In the genomic region with DNA sequence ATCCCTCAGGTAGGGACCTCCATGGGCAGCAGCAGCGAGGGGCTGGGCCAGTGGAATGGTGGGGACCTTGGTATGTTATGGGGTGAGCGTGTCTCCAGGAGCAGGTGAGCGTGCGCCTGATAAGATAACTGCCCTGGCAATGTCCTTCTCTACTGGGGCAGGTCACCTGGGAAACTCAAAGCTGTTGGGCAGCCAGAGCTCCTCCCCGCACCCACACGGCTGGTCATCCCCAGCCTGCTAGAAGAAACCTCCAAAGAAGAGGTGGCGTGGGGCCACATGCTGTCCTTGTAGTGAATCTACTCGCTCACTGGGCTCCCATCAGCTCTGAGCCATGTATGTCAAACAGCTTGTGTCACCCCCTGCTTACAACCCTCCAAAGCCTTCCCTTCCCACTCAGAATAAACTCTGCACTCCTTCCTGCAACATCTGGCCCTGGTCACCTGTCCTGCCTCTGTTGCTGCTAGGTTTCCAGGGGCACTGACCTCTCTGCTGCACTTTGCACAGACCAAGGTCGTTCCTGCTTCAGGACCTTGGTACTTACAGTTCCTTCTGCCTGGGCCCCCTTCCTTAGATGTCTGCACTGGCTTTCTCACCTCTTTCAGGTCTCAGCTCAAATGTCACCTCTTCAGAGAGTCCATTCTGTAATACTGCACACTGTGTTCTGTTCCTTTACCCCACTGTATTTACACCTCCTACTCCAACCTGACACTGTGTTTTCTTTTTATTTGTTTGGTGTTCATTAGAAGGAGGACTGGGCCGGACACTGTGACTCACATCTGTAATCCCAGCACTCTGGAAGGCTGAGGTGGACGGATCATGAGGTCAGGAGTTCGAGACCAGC, we compare ENCODE assay signal across 1 cellular context.
TF ChIP-seq lines count a peak whose summit lies in the region.

No MANE protein-coding gene starts in this region.

TF ChIP-seq in HepG2, 621 proteins besides CTCF, POLR2A, EP300 and RAD21 (continued from another document and continues in another):
- TF ChIP-seq RORA (CRISPR knock-in tag; IDR thresholded peaks at IDR 0.05), result no peak
- no peak for TF ChIP-seq ATRX (CRISPR knock-in tag; IDR thresholded peaks at IDR 0.05; ENCODE audit: borderline replicate concordance)
- no peak for TF ChIP-seq JDP2 (CRISPR knock-in tag; IDR thresholded peaks at IDR 0.05; ENCODE audit: borderline replicate concordance)
- TF ChIP-seq KLF12 (CRISPR knock-in tag; IDR thresholded peaks at IDR 0.05; ENCODE audit: borderline replicate concordance), result no peak
- TF ChIP-seq, protein P1, sequence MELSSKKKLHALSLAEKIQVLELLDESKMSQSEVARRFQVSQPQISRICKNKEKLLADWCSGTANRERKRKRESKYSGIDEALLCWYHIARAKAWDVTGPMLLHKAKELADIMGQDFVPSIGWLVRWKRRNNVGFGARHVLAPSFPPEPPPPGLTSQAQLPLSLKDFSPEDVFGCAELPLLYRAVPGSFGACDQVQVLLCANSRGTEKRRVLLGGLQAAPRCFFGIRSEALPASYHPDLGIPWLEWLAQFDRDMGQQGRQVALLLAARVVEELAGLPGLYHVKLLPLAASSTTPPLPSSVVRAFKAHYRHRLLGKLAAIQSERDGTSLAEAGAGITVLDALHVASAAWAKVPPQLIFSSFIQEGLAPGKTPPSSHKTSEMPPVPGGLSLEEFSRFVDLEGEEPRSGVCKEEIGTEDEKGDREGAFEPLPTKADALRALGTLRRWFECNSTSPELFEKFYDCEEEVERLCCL (CRISPR knock-in tag; IDR thresholded peaks at IDR 0.05; ENCODE audit: borderline replicate concordance), result no peak
- TF ChIP-seq DNMT3B (CRISPR knock-in tag; conservative IDR thresholded peaks at IDR 0.05), result no peak
- no peak for TF ChIP-seq FOXM1 (CRISPR knock-in tag; IDR thresholded peaks at IDR 0.05)
- TF ChIP-seq ADNP (CRISPR knock-in tag; IDR thresholded peaks at IDR 0.05), result peak; percentile 39; the same call in 1 of the 2 replicates
- TF ChIP-seq ZFP36L2 (CRISPR knock-in tag; IDR thresholded peaks at IDR 0.05), result no peak
- TF ChIP-seq, protein P2, sequence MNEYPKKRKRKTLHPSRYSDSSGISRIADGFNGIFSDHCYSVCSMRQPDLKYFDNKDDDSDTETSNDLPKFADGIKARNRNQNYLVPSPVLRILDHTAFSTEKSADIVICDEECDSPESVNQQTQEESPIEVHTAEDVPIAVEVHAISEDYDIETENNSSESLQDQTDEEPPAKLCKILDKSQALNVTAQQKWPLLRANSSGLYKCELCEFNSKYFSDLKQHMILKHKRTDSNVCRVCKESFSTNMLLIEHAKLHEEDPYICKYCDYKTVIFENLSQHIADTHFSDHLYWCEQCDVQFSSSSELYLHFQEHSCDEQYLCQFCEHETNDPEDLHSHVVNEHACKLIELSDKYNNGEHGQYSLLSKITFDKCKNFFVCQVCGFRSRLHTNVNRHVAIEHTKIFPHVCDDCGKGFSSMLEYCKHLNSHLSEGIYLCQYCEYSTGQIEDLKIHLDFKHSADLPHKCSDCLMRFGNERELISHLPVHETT (CRISPR knock-in tag; conservative IDR thresholded peaks at IDR 0.05), result no peak
- TF ChIP-seq NONO (IDR thresholded peaks at IDR 0.05), result no peak
- TF ChIP-seq NONO (CRISPR knock-in tag; conservative IDR thresholded peaks at IDR 0.05), result no peak
- no peak for TF ChIP-seq ZFP36L1 (CRISPR knock-in tag; IDR thresholded peaks at IDR 0.05)
- TF ChIP-seq HNRNPK (IDR thresholded peaks at IDR 0.05; ENCODE audit: low read depth, low read length, poor library complexity, severe bottlenecking), result no peak
- TF ChIP-seq ZBTB20 (CRISPR knock-in tag; IDR thresholded peaks at IDR 0.05; ENCODE audit: borderline replicate concordance, low read depth), result no peak
- TF ChIP-seq, protein P3, sequence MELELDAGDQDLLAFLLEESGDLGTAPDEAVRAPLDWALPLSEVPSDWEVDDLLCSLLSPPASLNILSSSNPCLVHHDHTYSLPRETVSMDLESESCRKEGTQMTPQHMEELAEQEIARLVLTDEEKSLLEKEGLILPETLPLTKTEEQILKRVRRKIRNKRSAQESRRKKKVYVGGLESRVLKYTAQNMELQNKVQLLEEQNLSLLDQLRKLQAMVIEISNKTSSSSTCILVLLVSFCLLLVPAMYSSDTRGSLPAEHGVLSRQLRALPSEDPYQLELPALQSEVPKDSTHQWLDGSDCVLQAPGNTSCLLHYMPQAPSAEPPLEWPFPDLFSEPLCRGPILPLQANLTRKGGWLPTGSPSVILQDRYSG (CRISPR knock-in tag; IDR thresholded peaks at IDR 0.05), result no peak
- TF ChIP-seq, protein P4, sequence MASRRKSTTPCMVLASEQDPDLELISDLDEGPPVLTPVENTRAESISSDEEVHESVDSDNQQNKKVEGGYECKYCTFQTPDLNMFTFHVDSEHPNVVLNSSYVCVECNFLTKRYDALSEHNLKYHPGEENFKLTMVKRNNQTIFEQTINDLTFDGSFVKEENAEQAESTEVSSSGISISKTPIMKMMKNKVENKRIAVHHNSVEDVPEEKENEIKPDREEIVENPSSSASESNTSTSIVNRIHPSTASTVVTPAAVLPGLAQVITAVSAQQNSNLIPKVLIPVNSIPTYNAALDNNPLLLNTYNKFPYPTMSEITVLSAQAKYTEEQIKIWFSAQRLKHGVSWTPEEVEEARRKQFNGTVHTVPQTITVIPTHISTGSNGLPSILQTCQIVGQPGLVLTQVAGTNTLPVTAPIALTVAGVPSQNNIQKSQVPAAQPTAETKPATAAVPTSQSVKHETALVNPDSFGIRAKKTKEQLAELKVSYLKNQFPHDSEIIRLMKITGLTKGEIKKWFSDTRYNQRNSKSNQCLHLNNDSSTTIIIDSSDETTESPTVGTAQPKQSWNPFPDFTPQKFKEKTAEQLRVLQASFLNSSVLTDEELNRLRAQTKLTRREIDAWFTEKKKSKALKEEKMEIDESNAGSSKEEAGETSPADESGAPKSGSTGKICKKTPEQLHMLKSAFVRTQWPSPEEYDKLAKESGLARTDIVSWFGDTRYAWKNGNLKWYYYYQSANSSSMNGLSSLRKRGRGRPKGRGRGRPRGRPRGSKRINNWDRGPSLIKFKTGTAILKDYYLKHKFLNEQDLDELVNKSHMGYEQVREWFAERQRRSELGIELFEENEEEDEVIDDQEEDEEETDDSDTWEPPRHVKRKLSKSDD (CRISPR knock-in tag; IDR thresholded peaks at IDR 0.05; ENCODE audit: low read depth), result no peak
- TF ChIP-seq MBD4 (IDR thresholded peaks at IDR 0.05; ENCODE audit: borderline replicate concordance, low read length), result no peak
- no peak for TF ChIP-seq SIX1 (CRISPR knock-in tag; IDR thresholded peaks at IDR 0.05; ENCODE audit: borderline replicate concordance)
- TF ChIP-seq ZNF562 (CRISPR knock-in tag; IDR thresholded peaks at IDR 0.05; ENCODE audit: borderline replicate concordance), result no peak
- TF ChIP-seq STAG1 (CRISPR knock-in tag; IDR thresholded peaks at IDR 0.05), result no peak
- TF ChIP-seq, protein P5, sequence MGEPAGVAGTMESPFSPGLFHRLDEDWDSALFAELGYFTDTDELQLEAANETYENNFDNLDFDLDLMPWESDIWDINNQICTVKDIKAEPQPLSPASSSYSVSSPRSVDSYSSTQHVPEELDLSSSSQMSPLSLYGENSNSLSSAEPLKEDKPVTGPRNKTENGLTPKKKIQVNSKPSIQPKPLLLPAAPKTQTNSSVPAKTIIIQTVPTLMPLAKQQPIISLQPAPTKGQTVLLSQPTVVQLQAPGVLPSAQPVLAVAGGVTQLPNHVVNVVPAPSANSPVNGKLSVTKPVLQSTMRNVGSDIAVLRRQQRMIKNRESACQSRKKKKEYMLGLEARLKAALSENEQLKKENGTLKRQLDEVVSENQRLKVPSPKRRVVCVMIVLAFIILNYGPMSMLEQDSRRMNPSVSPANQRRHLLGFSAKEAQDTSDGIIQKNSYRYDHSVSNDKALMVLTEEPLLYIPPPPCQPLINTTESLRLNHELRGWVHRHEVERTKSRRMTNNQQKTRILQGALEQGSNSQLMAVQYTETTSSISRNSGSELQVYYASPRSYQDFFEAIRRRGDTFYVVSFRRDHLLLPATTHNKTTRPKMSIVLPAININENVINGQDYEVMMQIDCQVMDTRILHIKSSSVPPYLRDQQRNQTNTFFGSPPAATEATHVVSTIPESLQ (CRISPR knock-in tag; conservative IDR thresholded peaks at IDR 0.05), result no peak
- TF ChIP-seq POLR2G (IDR thresholded peaks at IDR 0.05; ENCODE audit: low read depth, low read length), result no peak
- no peak for TF ChIP-seq ARHGAP35 (CRISPR knock-in tag; IDR thresholded peaks at IDR 0.05; ENCODE audit: borderline replicate concordance)
- TF ChIP-seq EZH2 (conservative IDR thresholded peaks at IDR 0.05; ENCODE audit: low read depth, low read length), result no peak
- TF ChIP-seq GABPB1 (CRISPR knock-in tag; IDR thresholded peaks at IDR 0.05), result no peak
- TF ChIP-seq HNF4A (CRISPR knock-in tag; IDR thresholded peaks at IDR 0.05), result peak; percentile 78
- peak; percentile 77; the same call in 1 of the 2 replicates for TF ChIP-seq ESRRA (CRISPR knock-in tag; IDR thresholded peaks at IDR 0.05; ENCODE audit: low read depth)
- no peak for TF ChIP-seq ZSCAN31 (CRISPR knock-in tag; IDR thresholded peaks at IDR 0.05; ENCODE audit: low read depth)
- TF ChIP-seq, protein P6, sequence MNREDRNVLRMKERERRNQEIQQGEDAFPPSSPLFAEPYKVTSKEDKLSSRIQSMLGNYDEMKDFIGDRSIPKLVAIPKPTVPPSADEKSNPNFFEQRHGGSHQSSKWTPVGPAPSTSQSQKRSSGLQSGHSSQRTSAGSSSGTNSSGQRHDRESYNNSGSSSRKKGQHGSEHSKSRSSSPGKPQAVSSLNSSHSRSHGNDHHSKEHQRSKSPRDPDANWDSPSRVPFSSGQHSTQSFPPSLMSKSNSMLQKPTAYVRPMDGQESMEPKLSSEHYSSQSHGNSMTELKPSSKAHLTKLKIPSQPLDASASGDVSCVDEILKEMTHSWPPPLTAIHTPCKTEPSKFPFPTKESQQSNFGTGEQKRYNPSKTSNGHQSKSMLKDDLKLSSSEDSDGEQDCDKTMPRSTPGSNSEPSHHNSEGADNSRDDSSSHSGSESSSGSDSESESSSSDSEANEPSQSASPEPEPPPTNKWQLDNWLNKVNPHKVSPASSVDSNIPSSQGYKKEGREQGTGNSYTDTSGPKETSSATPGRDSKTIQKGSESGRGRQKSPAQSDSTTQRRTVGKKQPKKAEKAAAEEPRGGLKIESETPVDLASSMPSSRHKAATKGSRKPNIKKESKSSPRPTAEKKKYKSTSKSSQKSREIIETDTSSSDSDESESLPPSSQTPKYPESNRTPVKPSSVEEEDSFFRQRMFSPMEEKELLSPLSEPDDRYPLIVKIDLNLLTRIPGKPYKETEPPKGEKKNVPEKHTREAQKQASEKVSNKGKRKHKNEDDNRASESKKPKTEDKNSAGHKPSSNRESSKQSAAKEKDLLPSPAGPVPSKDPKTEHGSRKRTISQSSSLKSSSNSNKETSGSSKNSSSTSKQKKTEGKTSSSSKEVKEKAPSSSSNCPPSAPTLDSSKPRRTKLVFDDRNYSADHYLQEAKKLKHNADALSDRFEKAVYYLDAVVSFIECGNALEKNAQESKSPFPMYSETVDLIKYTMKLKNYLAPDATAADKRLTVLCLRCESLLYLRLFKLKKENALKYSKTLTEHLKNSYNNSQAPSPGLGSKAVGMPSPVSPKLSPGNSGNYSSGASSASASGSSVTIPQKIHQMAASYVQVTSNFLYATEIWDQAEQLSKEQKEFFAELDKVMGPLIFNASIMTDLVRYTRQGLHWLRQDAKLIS (CRISPR knock-in tag; IDR thresholded peaks at IDR 0.05), result no peak
- no peak for TF ChIP-seq NR2C2 (CRISPR knock-in tag; IDR thresholded peaks at IDR 0.05; ENCODE audit: borderline replicate concordance)
- no peak for TF ChIP-seq ZNF879 (CRISPR knock-in tag; IDR thresholded peaks at IDR 0.05)
- TF ChIP-seq ZMAT3 (CRISPR knock-in tag; conservative IDR thresholded peaks at IDR 0.05), result no peak
- TF ChIP-seq ZNF766 (CRISPR knock-in tag; IDR thresholded peaks at IDR 0.05; ENCODE audit: borderline replicate concordance), result no peak
- peak; percentile 25; the same call in 1 of the 2 replicates for TF ChIP-seq RXRA (CRISPR knock-in tag; IDR thresholded peaks at IDR 0.05)
- TF ChIP-seq, protein P7, sequence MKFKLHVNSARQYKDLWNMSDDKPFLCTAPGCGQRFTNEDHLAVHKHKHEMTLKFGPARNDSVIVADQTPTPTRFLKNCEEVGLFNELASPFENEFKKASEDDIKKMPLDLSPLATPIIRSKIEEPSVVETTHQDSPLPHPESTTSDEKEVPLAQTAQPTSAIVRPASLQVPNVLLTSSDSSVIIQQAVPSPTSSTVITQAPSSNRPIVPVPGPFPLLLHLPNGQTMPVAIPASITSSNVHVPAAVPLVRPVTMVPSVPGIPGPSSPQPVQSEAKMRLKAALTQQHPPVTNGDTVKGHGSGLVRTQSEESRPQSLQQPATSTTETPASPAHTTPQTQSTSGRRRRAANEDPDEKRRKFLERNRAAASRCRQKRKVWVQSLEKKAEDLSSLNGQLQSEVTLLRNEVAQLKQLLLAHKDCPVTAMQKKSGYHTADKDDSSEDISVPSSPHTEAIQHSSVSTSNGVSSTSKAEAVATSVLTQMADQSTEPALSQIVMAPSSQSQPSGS (CRISPR knock-in tag; IDR thresholded peaks at IDR 0.05), result 0 out of 2 replicates have a peak, but pooled peaks have one; percentile 20
- no peak for TF ChIP-seq BRCA1 (CRISPR knock-in tag; IDR thresholded peaks at IDR 0.05)
- TF ChIP-seq, protein P8, sequence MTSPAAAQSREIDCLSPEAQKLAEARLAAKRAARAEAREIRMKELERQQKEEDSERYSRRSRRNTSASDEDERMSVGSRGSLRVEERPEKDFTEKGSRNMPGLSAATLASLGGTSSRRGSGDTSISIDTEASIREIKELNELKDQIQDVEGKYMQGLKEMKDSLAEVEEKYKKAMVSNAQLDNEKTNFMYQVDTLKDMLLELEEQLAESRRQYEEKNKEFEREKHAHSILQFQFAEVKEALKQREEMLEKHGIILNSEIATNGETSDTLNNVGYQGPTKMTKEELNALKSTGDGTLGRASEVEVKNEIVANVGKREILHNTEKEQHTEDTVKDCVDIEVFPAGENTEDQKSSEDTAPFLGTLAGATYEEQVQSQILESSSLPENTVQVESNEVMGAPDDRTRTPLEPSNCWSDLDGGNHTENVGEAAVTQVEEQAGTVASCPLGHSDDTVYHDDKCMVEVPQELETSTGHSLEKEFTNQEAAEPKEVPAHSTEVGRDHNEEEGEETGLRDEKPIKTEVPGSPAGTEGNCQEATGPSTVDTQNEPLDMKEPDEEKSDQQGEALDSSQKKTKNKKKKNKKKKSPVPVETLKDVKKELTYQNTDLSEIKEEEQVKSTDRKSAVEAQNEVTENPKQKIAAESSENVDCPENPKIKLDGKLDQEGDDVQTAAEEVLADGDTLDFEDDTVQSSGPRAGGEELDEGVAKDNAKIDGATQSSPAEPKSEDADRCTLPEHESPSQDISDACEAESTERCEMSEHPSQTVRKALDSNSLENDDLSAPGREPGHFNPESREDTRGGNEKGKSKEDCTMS (CRISPR knock-in tag; conservative IDR thresholded peaks at IDR 0.05), result no peak
- no peak for TF ChIP-seq GZF1 (CRISPR knock-in tag; IDR thresholded peaks at IDR 0.05)
- TF ChIP-seq MIER2 (CRISPR knock-in tag; IDR thresholded peaks at IDR 0.05), result no peak
- TF ChIP-seq, protein P9, sequence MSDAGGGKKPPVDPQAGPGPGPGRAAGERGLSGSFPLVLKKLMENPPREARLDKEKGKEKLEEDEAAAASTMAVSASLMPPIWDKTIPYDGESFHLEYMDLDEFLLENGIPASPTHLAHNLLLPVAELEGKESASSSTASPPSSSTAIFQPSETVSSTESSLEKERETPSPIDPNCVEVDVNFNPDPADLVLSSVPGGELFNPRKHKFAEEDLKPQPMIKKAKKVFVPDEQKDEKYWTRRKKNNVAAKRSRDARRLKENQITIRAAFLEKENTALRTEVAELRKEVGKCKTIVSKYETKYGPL (CRISPR knock-in tag; IDR thresholded peaks at IDR 0.05), result no peak
- TF ChIP-seq CAMTA2 (CRISPR knock-in tag; IDR thresholded peaks at IDR 0.05; ENCODE audit: borderline replicate concordance), result no peak
- TF ChIP-seq NFYB (CRISPR knock-in tag; IDR thresholded peaks at IDR 0.05), result no peak
- no peak for TF ChIP-seq THAP11 (CRISPR knock-in tag; IDR thresholded peaks at IDR 0.05)
- no peak for TF ChIP-seq DNMT1 (CRISPR knock-in tag; IDR thresholded peaks at IDR 0.05)
- TF ChIP-seq HOXA5 (CRISPR knock-in tag; IDR thresholded peaks at IDR 0.05), result no peak
- no peak for TF ChIP-seq ZFP62 (CRISPR knock-in tag; IDR thresholded peaks at IDR 0.05)
- no peak for TF ChIP-seq ZNF282 (IDR thresholded peaks at IDR 0.05; ENCODE audit: partially characterized antibody)
